Comparison of ENCODE assay signal across 8 cellular contexts in genomic region chr2:108651464-108651863, GRCh38.
DNase-seq lines count a peak whose midpoint lies in the region; ATAC-seq and TF ChIP-seq lines count a peak whose summit lies in the region.
"Not testable (repeated sequence)": the region's sequence is repeated elsewhere in the genome, so short reads cannot be mapped to it uniquely, and the experiment has no call there.

No MANE protein-coding gene starts in this region.

- not testable (repeated sequence) for H3K36me3 ChIP-seq in BLaER1 treated with 17β-estradiol and CSF1 and Interleukin-3, amounts not matched to agents 10 nM and 100 nM; DND-41 (ENCODE audit: insufficient read depth, low read length); OCI-LY1 (ENCODE audit: insufficient read depth, low read length); left ventricle myocardium inferior; psoas muscle (ENCODE audit: insufficient read depth in 1 of 2, low read depth in 1 of 2)

- peak overlapping the region in 9 of 11 experiments; percentile 41 to 72 (median 58); a peak in 18 of 22 replicates for H3K27ac ChIP-seq in BLaER1 treated with 17β-estradiol and CSF1 and Interleukin-3, amounts not matched to agents 10 nM and 100 nM
- H3K27ac ChIP-seq in DND-41 (ENCODE audit: low read length): not testable (repeated sequence)
- H3K27ac ChIP-seq in OCI-LY1 (ENCODE audit: low read depth, low read length, poor library complexity, severe bottlenecking) (peak overlapping the region; percentile 36), left ventricle myocardium inferior (replicated peaks) (peak overlapping the region; percentile 56), psoas muscle (peak overlapping the region; percentile 58)

- H3K27me3 ChIP-seq in BLaER1 treated with 17β-estradiol and CSF1 and Interleukin-3, amounts not matched to agents 10 nM and 100 nM; DND-41 (ENCODE audit: insufficient read depth, low read length, poor library complexity); OCI-LY1 (ENCODE audit: insufficient read depth, low read length); left ventricle myocardium inferior (ENCODE audit: low read depth); psoas muscle (ENCODE audit: insufficient read depth in 3 of 3, low read length in 2 of 3): not testable (repeated sequence)

- not testable (repeated sequence) for H3K9me2 ChIP-seq in OCI-LY1 (ENCODE audit: low read depth, low read length)

- H2AFZ ChIP-seq in DND-41 (ENCODE audit: low read depth, low read length); OCI-LY1 (ENCODE audit: low read length): not testable (repeated sequence)

- H3K4me3 ChIP-seq in BLaER1 treated with 17β-estradiol and CSF1 and Interleukin-3, amounts not matched to agents 10 nM and 100 nM; DND-41 (ENCODE audit: low read depth in 1 of 2, low read length in 2 of 2); OCI-LY1 (ENCODE audit: low read depth, low read length, poor library complexity, severe bottlenecking); left ventricle myocardium inferior; psoas muscle: not testable (repeated sequence)

- H3K79me2 ChIP-seq in DND-41 (ENCODE audit: insufficient read depth, low read length); OCI-LY1 (ENCODE audit: insufficient read depth, low read length): not testable (repeated sequence)

- H3K9me3 ChIP-seq in BLaER1 treated with 17β-estradiol and CSF1 and Interleukin-3, amounts not matched to agents 10 nM and 100 nM (replicated peaks in 1 of 11): peaks cover 10 to 17% (median 16%) of the 10 kb centered on the region in 11 experiments
- H3K9me3 ChIP-seq in DND-41 (ENCODE audit: insufficient read depth, low read length, severe bottlenecking); OCI-LY1 (ENCODE audit: low read length); left ventricle myocardium inferior (replicated peaks); psoas muscle: not testable (repeated sequence)

- not testable (repeated sequence) for H3K9ac ChIP-seq in BLaER1 treated with 17β-estradiol and CSF1 and Interleukin-3, amounts not matched to agents 10 nM and 100 nM; DND-41 (ENCODE audit: low read depth, low read length); OCI-LY1 (ENCODE audit: low read length)

- 18 to 57% (median 56%) methylated on average over 1 of the region's 2 CpGs for WGBS in psoas muscle, 3 donors

- peak overlapping the region; percentile 79 for H3K27ac Mint-ChIP-seq in activated CD4-positive, alpha-beta T cell treated with anti-CD3 and anti-CD28 coated beads for 36 hours
- peak overlapping the region; percentile 78 for H3K27ac Mint-ChIP-seq in activated CD8-positive, alpha-beta memory T cell treated with anti-CD3 and anti-CD28 coated beads, Interleukin-2, amount 10 ng/mL, durations not matched to agents 7 days and 5 days
- H3K27ac Mint-ChIP-seq in activated naive CD4-positive, alpha-beta T cell treated with anti-CD3 and anti-CD28 coated beads, Interleukin-2, amount 10 ng/mL, durations not matched to agents 7 days and 5 days: peak overlapping the region; percentile 88

- not testable (repeated sequence) for DNase-seq in DND-41; activated CD4-positive, alpha-beta T cell treated with anti-CD3 and anti-CD28 coated beads for 36 hours; activated CD8-positive, alpha-beta memory T cell treated with anti-CD3 and anti-CD28 coated beads, Interleukin-2, amount 10 ng/mL, durations not matched to agents 7 days and 5 days; activated naive CD4-positive, alpha-beta T cell treated with anti-CD3 and anti-CD28 coated beads, Interleukin-2, amount 10 ng/mL, durations not matched to agents 7 days and 5 days; left ventricle myocardium inferior; psoas muscle

- not testable (repeated sequence) for H4K20me1 ChIP-seq in BLaER1 treated with 17β-estradiol and CSF1 and Interleukin-3, amounts not matched to agents 10 nM and 100 nM; OCI-LY1 (ENCODE audit: insufficient read depth, low read length)
- H4K20me1 ChIP-seq in DND-41 (ENCODE audit: insufficient read depth, low read length): peaks cover 11% of the 10 kb centered on the region; the same call in 1 of the 2 replicates

- not testable (repeated sequence) for H3K9me3 Mint-ChIP-seq in activated CD4-positive, alpha-beta T cell treated with anti-CD3 and anti-CD28 coated beads for 36 hours (ENCODE audit: low read depth); activated CD8-positive, alpha-beta memory T cell treated with anti-CD3 and anti-CD28 coated beads, Interleukin-2, amount 10 ng/mL, durations not matched to agents 7 days and 5 days (ENCODE audit: low read depth); activated naive CD4-positive, alpha-beta T cell treated with anti-CD3 and anti-CD28 coated beads, Interleukin-2, amount 10 ng/mL, durations not matched to agents 7 days and 5 days

- not testable (repeated sequence) for H3K27me3 Mint-ChIP-seq in activated CD4-positive, alpha-beta T cell treated with anti-CD3 and anti-CD28 coated beads for 36 hours; activated CD8-positive, alpha-beta memory T cell treated with anti-CD3 and anti-CD28 coated beads, Interleukin-2, amount 10 ng/mL, durations not matched to agents 7 days and 5 days; activated naive CD4-positive, alpha-beta T cell treated with anti-CD3 and anti-CD28 coated beads, Interleukin-2, amount 10 ng/mL, durations not matched to agents 7 days and 5 days

- H3K36me3 Mint-ChIP-seq in activated CD4-positive, alpha-beta T cell treated with anti-CD3 and anti-CD28 coated beads for 36 hours (ENCODE audit: low read depth): not testable (repeated sequence)
- peaks cover 12% of the 10 kb centered on the region for H3K36me3 Mint-ChIP-seq in activated CD8-positive, alpha-beta memory T cell treated with anti-CD3 and anti-CD28 coated beads, Interleukin-2, amount 10 ng/mL, durations not matched to agents 7 days and 5 days
- H3K36me3 Mint-ChIP-seq in activated naive CD4-positive, alpha-beta T cell treated with anti-CD3 and anti-CD28 coated beads, Interleukin-2, amount 10 ng/mL, durations not matched to agents 7 days and 5 days: peaks cover 12% of the 10 kb centered on the region

- intact Hi-C loops in activated CD4-positive, alpha-beta T cell treated with anti-CD3 and anti-CD28 coated beads for 36 hours (cut with DNase I, micrococcal nuclease): loop anchor here in 1 of 2 experiments (5.0 kb wide), 1 partner anchor 66 kb away; the partner anchor contains the start of gene RANBP2
- intact Hi-C loops in left ventricle myocardium inferior (cut with micrococcal nuclease); psoas muscle (cut with DNase I): not testable (repeated sequence)

- ATAC-seq in DND-41 (ENCODE audit: insufficient read depth, low read depth): peak; percentile 81
- ATAC-seq in activated CD4-positive, alpha-beta T cell treated with anti-CD3 and anti-CD28 coated beads for 36 hours; activated CD8-positive, alpha-beta memory T cell treated with anti-CD3 and anti-CD28 coated beads, Interleukin-2, amount 10 ng/mL, durations not matched to agents 7 days and 5 days; psoas muscle: not testable (repeated sequence)

- not testable (repeated sequence) for H3K4me3 Mint-ChIP-seq in activated CD4-positive, alpha-beta T cell treated with anti-CD3 and anti-CD28 coated beads for 36 hours; activated CD8-positive, alpha-beta memory T cell treated with anti-CD3 and anti-CD28 coated beads, Interleukin-2, amount 10 ng/mL, durations not matched to agents 7 days and 5 days
- peak overlapping the region; percentile 44 for H3K4me3 Mint-ChIP-seq in activated naive CD4-positive, alpha-beta T cell treated with anti-CD3 and anti-CD28 coated beads, Interleukin-2, amount 10 ng/mL, durations not matched to agents 7 days and 5 days

- peak overlapping the region in 7 of 11 experiments; percentile 24 to 44 (median 32); a peak in 4 of 22 replicates for H3K4me2 ChIP-seq in BLaER1 treated with 17β-estradiol and CSF1 and Interleukin-3, amounts not matched to agents 10 nM and 100 nM
- H3K4me2 ChIP-seq in DND-41 (ENCODE audit: insufficient read depth, low read length); OCI-LY1 (ENCODE audit: low read length): not testable (repeated sequence)

- H3F3A ChIP-seq in OCI-LY1 (ENCODE audit: insufficient read depth, low read length): not testable (repeated sequence)

- TF ChIP-seq CTCF in DND-41 (IDR thresholded peaks at IDR 0.05; ENCODE audit: borderline replicate concordance, extremely low read depth, low read length, poor library complexity, severe bottlenecking); OCI-LY1 (IDR thresholded peaks at IDR 0.05; ENCODE audit: low read length); left ventricle myocardium inferior (IDR thresholded peaks at IDR 0.05; ENCODE audit: borderline replicate concordance); psoas muscle (IDR thresholded peaks at IDR 0.05): not testable (repeated sequence)

- H3K4me1 ChIP-seq in BLaER1 treated with 17β-estradiol and CSF1 and Interleukin-3, amounts not matched to agents 10 nM and 100 nM: peaks cover 15 to 54% (median 25%) of the 10 kb centered on the region in 10 experiments
- H3K4me1 ChIP-seq in DND-41 (ENCODE audit: insufficient read depth, low read length) (peaks cover 25% of the 10 kb centered on the region), OCI-LY1 (ENCODE audit: insufficient read depth, low read length, severe bottlenecking) (peaks cover 19% of the 10 kb centered on the region), left ventricle myocardium inferior (peaks cover 19% of the 10 kb centered on the region)
- not testable (repeated sequence) for H3K4me1 ChIP-seq in psoas muscle

- CTCF ChIA-PET in activated CD4-positive, alpha-beta T cell treated with anti-CD3 and anti-CD28 coated beads for 36 hours (lab: Charles Lee); activated naive CD4-positive, alpha-beta T cell treated with anti-CD3 and anti-CD28 coated beads, Interleukin-2, amount 10 ng/mL, durations not matched to agents 7 days and 5 days (lab: Charles Lee): not testable (repeated sequence)
- CTCF ChIA-PET in activated CD8-positive, alpha-beta memory T cell treated with anti-CD3 and anti-CD28 coated beads, Interleukin-2, amount 10 ng/mL, durations not matched to agents 7 days and 5 days (lab: Charles Lee): interaction anchor here (1.7 kb wide), 1 partner anchor 15 kb away, joined by 7 read pairs; no protein-coding TSS in a partner anchor

- H3K4me1 Mint-ChIP-seq in activated CD4-positive, alpha-beta T cell treated with anti-CD3 and anti-CD28 coated beads for 36 hours: peaks cover 55% of the 10 kb centered on the region
- peaks cover 46% of the 10 kb centered on the region for H3K4me1 Mint-ChIP-seq in activated CD8-positive, alpha-beta memory T cell treated with anti-CD3 and anti-CD28 coated beads, Interleukin-2, amount 10 ng/mL, durations not matched to agents 7 days and 5 days
- H3K4me1 Mint-ChIP-seq in activated naive CD4-positive, alpha-beta T cell treated with anti-CD3 and anti-CD28 coated beads, Interleukin-2, amount 10 ng/mL, durations not matched to agents 7 days and 5 days: peaks cover 47% of the 10 kb centered on the region

- POLR2A ChIA-PET in activated CD4-positive, alpha-beta T cell treated with anti-CD3 and anti-CD28 coated beads for 36 hours (lab: Charles Lee): not testable (repeated sequence)
